In the genomic region with DNA sequence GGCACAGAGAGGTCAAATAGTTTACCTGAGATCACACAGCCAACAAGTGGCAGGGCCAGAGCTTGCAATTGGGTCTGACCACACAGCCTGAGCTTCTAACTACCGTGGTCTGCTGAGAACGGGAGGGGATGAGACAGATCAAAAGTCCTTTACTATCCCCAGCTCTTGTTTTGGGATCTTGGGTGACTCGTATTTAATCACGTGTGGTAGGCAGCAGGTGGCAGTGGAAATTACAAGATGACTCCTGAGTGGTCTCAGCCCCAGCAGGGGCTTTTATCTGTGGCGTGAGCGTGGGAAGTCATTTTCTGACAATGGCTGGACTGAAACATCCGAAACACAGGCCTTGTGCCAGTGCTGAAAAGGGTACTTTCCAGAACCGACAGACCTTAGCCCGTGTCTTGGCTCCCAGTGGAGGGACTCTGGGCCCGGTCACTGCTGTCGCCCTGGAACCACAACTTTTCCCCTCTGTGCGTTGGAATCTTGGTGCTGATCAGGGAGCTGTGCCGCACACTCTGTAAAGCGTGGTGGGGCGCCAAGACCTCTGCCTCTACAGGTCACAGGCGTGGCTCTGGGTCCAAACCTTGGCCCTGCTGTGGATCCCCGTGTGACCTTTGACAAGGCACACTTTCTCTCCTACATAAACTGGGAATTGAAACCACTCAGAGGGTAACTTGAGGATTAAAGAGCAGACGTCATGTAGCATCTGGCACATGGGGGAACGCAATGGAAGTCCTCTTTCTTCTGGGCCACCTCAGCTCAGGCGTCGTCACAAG, we compare ENCODE assay signal across 8 cellular contexts. TPM values are rescaled to one million over a fixed set of nuclear protein-coding genes. Genes with fewer than 3 reads are reported as not detected.
A peak's percentile ranks its signal among the peaks of the same experiment; 100 is the strongest.
DNase-seq lines count a peak whose midpoint lies in the region; ATAC-seq and TF ChIP-seq lines count a peak whose summit lies in the region.

No MANE protein-coding gene starts in this region.

- H3K36me3 Mint-ChIP-seq in activated naive CD4-positive, alpha-beta T cell treated with anti-CD3 and anti-CD28 coated beads, Interleukin-2, amount 50 U/mL, for 72 hours = peaks cover 29% of the 10 kb centered on the region in 2 donors
- H3K36me3 Mint-ChIP-seq in progenitor cell of endocrine pancreas (ENCODE audit: insufficient read depth) = no peaks in the 10 kb centered on the region

- H3K4me3 Mint-ChIP-seq in progenitor cell of endocrine pancreas (ENCODE audit: low read depth) = no peak overlapping the region

- H3K27ac Mint-ChIP-seq in activated naive CD4-positive, alpha-beta T cell treated with anti-CD3 and anti-CD28 coated beads, Interleukin-2, amount 50 U/mL, for 72 hours = peak overlapping the region; percentile 45 to 90
- peak overlapping the region; percentile 57 for H3K27ac Mint-ChIP-seq in progenitor cell of endocrine pancreas

- H3K9me3 Mint-ChIP-seq in activated naive CD4-positive, alpha-beta T cell treated with anti-CD3 and anti-CD28 coated beads, Interleukin-2, amount 50 U/mL, for 72 hours = no peaks in the 10 kb centered on the region
- no peaks in the 10 kb centered on the region for H3K9me3 Mint-ChIP-seq in progenitor cell of endocrine pancreas (ENCODE audit: low read depth)

- ATAC-seq in GM18868 (IDR thresholded peaks at IDR 0.05; ENCODE audit: unreplicated experiment) (peak; percentile 73), HG02870 (IDR thresholded peaks at IDR 0.05; ENCODE audit: unreplicated experiment) (peak; percentile 55)
- peak; percentile 54 to 71 for ATAC-seq in activated naive CD4-positive, alpha-beta T cell treated with anti-CD3 and anti-CD28 coated beads, Interleukin-2, amount 50 U/mL, for 72 hours

- DNase-seq in activated naive CD4-positive, alpha-beta T cell treated with anti-CD3 and anti-CD28 coated beads, Interleukin-2, amount 50 U/mL, for 72 hours (ENCODE audit: low spot score in 2 of 2) = peak in 1 of 2 donors; percentile 59
- DNase-seq in progenitor cell of endocrine pancreas (ENCODE audit: low spot score, unreplicated experiment) (no peak), islet precursor cell (no peak), NCI-H1417 treated with DMSO at 0.1 percent for 48 hours (lab: John Stamatoyannopoulos, UW) (no peak), NCI-H1417 (lab: John Stamatoyannopoulos, UW) (no peak)
- DNase-seq in effector CD8-positive, alpha-beta T cell (lab: John Stamatoyannopoulos, UW) = no peak

- H3K27me3 Mint-ChIP-seq in progenitor cell of endocrine pancreas = no peaks in the 10 kb centered on the region

- TF ChIP-seq CTCF in progenitor cell of endocrine pancreas (IDR thresholded peaks at IDR 0.05; ENCODE audit: unreplicated experiment) = no peak

- no peaks in the 10 kb centered on the region for H3K4me1 Mint-ChIP-seq in progenitor cell of endocrine pancreas (ENCODE audit: low read depth)

RNA-seq across cellular contexts. Expression of a gene that starts 12.0 kb away (rescaled TPM):
- total RNA-seq in activated naive CD4-positive, alpha-beta T cell treated with anti-CD3 and anti-CD28 coated beads, Interleukin-2, amount 50 U/mL, for 72 hours = 10 to 100 TPM; 27.3 to 34.6 TPM
- 3.0 and 3.3 TPM in 2 replicates for total RNA-seq in progenitor cell of endocrine pancreas

RNA-seq across cellular contexts. Expression of a gene that starts 30.0 kb away (rescaled TPM):
- total RNA-seq in activated naive CD4-positive, alpha-beta T cell treated with anti-CD3 and anti-CD28 coated beads, Interleukin-2, amount 50 U/mL, for 72 hours = 10 to 100 TPM; 69.4 to 88.2 TPM
- total RNA-seq in progenitor cell of endocrine pancreas = 34.8 and 37.2 TPM in 2 replicates

RNA-seq across cellular contexts. Expression of a gene that starts 50.4 kb away (rescaled TPM):
- total RNA-seq in activated naive CD4-positive, alpha-beta T cell treated with anti-CD3 and anti-CD28 coated beads, Interleukin-2, amount 50 U/mL, for 72 hours = 1 to 10 TPM in 1 of 2 donors, under 1 TPM in 1; 0.43 to 1.3 TPM
- total RNA-seq in progenitor cell of endocrine pancreas = 18.5 and 19.0 TPM in 2 replicates

RNA-seq across cellular contexts. Expression of a gene that starts 53.8 kb away (rescaled TPM):
- 10 to 100 TPM; 28.3 to 52.0 TPM for total RNA-seq in activated naive CD4-positive, alpha-beta T cell treated with anti-CD3 and anti-CD28 coated beads, Interleukin-2, amount 50 U/mL, for 72 hours
- total RNA-seq in progenitor cell of endocrine pancreas = 50.4 and 52.5 TPM in 2 replicates
